ENCODE assay signal across 13 cellular contexts in the genomic region with DNA sequence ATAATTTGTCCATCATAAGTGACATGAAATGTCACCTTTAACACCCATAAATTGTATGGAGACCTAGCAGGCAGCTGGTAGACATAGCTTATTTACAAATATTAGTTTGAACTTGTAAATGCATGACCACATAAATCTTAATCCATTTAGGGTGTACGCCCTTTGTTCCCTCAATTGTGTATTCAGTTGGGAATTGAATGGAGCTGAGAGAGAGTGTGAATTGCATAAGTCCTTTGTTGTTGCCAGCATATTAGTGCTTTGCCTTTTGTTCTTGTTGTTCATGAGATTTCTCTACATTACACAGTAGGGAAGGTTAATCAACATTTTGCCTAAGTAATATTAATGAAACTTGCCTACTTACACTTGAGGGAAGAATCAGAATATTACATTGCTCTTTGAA.
DNase-seq lines count a peak whose midpoint lies in the region; ATAC-seq and TF ChIP-seq lines count a peak whose summit lies in the region.
"Had no signal": no experiment of that assay in that cellular context is flagged by ENCODE, and none has a peak within 500 bp of the region (broad histone marks: within the 10 kb centered on the region; RNA-seq: fewer than 3 reads in every experiment).

No MANE protein-coding gene starts in this region.

- H3K4me3 ChIP-seq in cardiac fibroblast (replicated peaks in 1 of 2; ENCODE audit: low read depth in 2 of 2, low read length in 2 of 2) = no peak overlapping the region
- H3K4me3 ChIP-seq: SJCRH30, thyroid gland had no signal

- DNase-seq in NCI-H1092 (lab: John Stamatoyannopoulos, UW) (peak; percentile 39), NCI-H2107 (lab: John Stamatoyannopoulos, UW) (peak; percentile 63), cardiac fibroblast (ENCODE audit: low read depth in 2 of 2) (peak; percentile 30 to 32), retina (peak; percentile 53), AG08396 (ENCODE audit: low spot score) (no peak)
- no peak for DNase-seq in activated effector memory CD4-positive, alpha-beta T cell treated with anti-CD3 and anti-CD28 coated beads, Interleukin-2, amount 50 U/mL, for 16 hours
- DNase-seq: activated CD4-positive, alpha-beta T cell treated with anti-CD3 and anti-CD28 coated beads, Interleukin-2, amount 10 ng/mL, durations not matched to agents 7 days and 5 days; activated T-cell treated with anti-CD3 and anti-CD28 coated beads, Interleukin-2, amount 50 U/mL, for 4 hours; cerebellar nuclear complex; left cardiac atrium; SJCRH30; thyroid gland had no signal

- no peak for TF ChIP-seq CTCF in cardiac fibroblast (IDR thresholded peaks at IDR 0.05; ENCODE audit: low read depth, low read length)

- ATAC-seq in GM21717 (IDR thresholded peaks at IDR 0.05; ENCODE audit: unreplicated experiment) = no peak
- ATAC-seq: activated T-cell treated with anti-CD3 and anti-CD28 coated beads, Interleukin-2, amount 50 U/mL, for 4 hours; left cardiac atrium had no signal

Comparison
In these comparisons a context has a peak if more than half of its experiments do, and no peak if none do; other contexts are left out.
1. DNase-seq: peak in NCI-H1092 (single experiment), NCI-H2107 (single experiment), cardiac fibroblast (2 of 2) and retina (single experiment); none in AG08396 (single experiment) and activated effector memory CD4-positive, alpha-beta T cell treated with anti-CD3 and anti-CD28 coated beads, Interleukin-2, amount 50 U/mL, for 16 hours (single experiment).